1 cellular context compared by ENCODE assay signal in genomic region chr9:5455181-5455580, GRCh38.
TF ChIP-seq lines count a peak whose summit lies in the region.

No MANE protein-coding gene starts in this region.

TF ChIP-seq in HCT116, 20 proteins besides CTCF, POLR2A, EP300 and RAD21 (continued from another document):
- TF ChIP-seq MAX (IDR thresholded peaks at IDR 0.05): no peak
- TF ChIP-seq FOSL1 (IDR thresholded peaks at IDR 0.05; ENCODE audit: low read depth): peak; percentile 57
- TF ChIP-seq SP1 (IDR thresholded peaks at IDR 0.05; ENCODE audit: low read depth): 0 out of 2 replicates have a peak, but pooled peaks have one; percentile 37
- no peak for TF ChIP-seq CBX3 (IDR thresholded peaks at IDR 0.05; ENCODE audit: low read depth)
- TF ChIP-seq JUND (IDR thresholded peaks at IDR 0.05): peak; percentile 38; the same call in 1 of the 2 replicates
- TF ChIP-seq TCF7L2 (IDR thresholded peaks at IDR 0.05; ENCODE audit: borderline replicate concordance, extremely low read depth, insufficient read depth, insufficient read length): no peak
